In genomic region chr20:48635791-48636267, GRCh38 we compare ENCODE assay signal across 1 cellular context.
TF ChIP-seq lines count a peak whose summit lies in the region.

No MANE protein-coding gene starts in this region.

TF ChIP-seq in WTC11, 78 proteins besides CTCF, POLR2A, EP300 and RAD21 (continued from another document):
- TF ChIP-seq, protein P1, sequence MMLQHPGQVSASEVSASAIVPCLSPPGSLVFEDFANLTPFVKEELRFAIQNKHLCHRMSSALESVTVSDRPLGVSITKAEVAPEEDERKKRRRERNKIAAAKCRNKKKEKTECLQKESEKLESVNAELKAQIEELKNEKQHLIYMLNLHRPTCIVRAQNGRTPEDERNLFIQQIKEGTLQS (CRISPR knock-in tag; conservative IDR thresholded peaks at IDR 0.05), result no peak
- TF ChIP-seq HMGXB4 (CRISPR knock-in tag; IDR thresholded peaks at IDR 0.05) (no peak), EMX1 (CRISPR knock-in tag; IDR thresholded peaks at IDR 0.05) (no peak), ZNF396 (CRISPR knock-in tag; IDR thresholded peaks at IDR 0.05; ENCODE audit: borderline replicate concordance) (no peak)
